ENCODE assay signal across 8 cellular contexts in the genomic region with DNA sequence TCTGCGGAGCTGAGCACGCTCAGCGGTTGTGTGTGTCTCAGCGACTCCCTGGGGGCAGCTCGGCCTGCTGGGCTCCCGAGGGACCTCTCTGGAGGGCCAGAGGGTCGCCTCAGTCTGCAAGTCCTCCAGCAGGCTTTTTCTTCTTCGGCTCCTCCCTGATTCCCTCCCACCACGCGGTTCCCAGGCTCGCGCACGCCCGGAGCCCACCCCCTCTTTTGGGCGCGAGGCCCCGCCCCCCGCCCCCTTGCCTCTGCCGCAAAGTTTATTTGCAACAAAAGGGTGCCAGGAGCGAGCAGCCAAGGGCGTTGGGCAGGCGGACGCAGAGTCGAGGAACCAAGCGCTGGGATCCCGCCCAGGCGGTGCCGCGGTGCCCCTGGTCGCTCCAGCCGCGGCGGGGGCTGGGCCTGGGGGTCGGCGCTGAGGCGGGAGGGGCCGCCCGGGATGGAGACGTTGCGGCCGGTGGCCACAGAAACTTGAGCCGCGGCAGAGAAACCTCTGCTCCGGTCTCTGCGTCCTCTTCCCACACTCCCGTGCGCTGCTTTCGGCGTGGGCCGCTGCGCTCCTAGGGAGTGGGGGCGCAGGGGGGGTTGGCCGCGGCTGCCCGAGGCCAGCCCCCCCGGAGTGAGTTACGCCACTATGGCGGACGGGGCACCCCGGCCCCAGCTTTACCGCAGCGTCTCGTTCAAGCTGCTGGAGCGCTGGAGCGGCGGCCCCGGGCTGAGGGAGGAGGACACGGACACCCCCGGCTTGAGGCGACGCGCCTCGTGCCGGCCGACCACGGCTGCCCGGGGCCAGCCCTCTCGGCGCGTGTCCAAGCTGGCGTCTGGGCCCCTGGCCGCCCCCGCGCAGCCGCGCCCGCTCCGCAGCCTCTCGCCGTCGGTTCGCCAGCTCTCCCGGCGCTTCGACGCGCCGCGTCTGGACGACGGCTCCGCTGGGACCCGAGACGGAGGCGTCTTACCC. TPM values are rescaled to one million over a fixed set of nuclear protein-coding genes. Genes with fewer than 3 reads are reported as not detected.
DNase-seq lines count a peak whose midpoint lies in the region; ATAC-seq and TF ChIP-seq lines count a peak whose summit lies in the region.

A gene with protein sequence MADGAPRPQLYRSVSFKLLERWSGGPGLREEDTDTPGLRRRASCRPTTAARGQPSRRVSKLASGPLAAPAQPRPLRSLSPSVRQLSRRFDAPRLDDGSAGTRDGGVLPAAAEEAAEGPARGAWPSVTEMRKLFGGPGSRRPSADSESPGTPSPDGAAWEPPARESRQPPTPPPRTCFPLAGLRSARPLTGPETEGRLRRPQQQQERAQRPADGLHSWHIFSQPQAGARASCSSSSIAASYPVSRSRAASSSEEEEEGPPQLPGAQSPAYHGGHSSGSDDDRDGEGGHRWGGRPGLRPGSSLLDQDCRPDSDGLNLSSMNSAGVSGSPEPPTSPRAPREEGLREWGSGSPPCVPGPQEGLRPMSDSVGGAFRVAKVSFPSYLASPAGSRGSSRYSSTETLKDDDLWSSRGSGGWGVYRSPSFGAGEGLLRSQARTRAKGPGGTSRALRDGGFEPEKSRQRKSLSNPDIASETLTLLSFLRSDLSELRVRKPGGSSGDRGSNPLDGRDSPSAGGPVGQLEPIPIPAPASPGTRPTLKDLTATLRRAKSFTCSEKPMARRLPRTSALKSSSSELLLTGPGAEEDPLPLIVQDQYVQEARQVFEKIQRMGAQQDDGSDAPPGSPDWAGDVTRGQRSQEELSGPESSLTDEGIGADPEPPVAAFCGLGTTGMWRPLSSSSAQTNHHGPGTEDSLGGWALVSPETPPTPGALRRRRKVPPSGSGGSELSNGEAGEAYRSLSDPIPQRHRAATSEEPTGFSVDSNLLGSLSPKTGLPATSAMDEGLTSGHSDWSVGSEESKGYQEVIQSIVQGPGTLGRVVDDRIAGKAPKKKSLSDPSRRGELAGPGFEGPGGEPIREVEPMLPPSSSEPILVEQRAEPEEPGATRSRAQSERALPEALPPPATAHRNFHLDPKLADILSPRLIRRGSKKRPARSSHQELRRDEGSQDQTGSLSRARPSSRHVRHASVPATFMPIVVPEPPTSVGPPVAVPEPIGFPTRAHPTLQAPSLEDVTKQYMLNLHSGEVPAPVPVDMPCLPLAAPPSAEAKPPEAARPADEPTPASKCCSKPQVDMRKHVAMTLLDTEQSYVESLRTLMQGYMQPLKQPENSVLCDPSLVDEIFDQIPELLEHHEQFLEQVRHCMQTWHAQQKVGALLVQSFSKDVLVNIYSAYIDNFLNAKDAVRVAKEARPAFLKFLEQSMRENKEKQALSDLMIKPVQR (N-terminal part only) (plus strand): TSS at position 274 of the 960 bp plus-strand sequence. CDS start 363 bp downstream, at position 637.

- no peaks in the 10 kb centered on the region for H3K9me3 ChIP-seq in A673 (ENCODE audit: low read depth, low read length, poor library complexity, severe bottlenecking)

- peaks cover 6% of the 10 kb centered on the region for H3K4me1 Mint-ChIP-seq in activated CD8-positive, alpha-beta T cell treated with anti-CD3 and anti-CD28 coated beads for 36 hours (ENCODE audit: low read depth)
- H3K4me1 Mint-ChIP-seq in stimulated activated naive B cell treated with anti-CD40 and anti-IgM and Interleukin-4, amounts not matched to agents 10 μg/mL and 1 μg/mL and 100 μg/mL, for 72 hours = peaks cover 38 to 54% of the 10 kb centered on the region in 2 donors

- H3K27me3 Mint-ChIP-seq in activated CD8-positive, alpha-beta T cell treated with anti-CD3 and anti-CD28 coated beads for 36 hours = peaks cover 14% of the 10 kb centered on the region
- peaks cover 7 to 12% of the 10 kb centered on the region in 2 donors for H3K27me3 Mint-ChIP-seq in stimulated activated naive B cell treated with anti-CD40 and anti-IgM and Interleukin-4, amounts not matched to agents 10 μg/mL and 1 μg/mL and 100 μg/mL, for 72 hours

- no peaks in the 10 kb centered on the region for H3K36me3 Mint-ChIP-seq in activated CD8-positive, alpha-beta T cell treated with anti-CD3 and anti-CD28 coated beads for 36 hours (ENCODE audit: low read depth)
- peaks cover 13 to 32% of the 10 kb centered on the region in 2 donors for H3K36me3 Mint-ChIP-seq in stimulated activated naive B cell treated with anti-CD40 and anti-IgM and Interleukin-4, amounts not matched to agents 10 μg/mL and 1 μg/mL and 100 μg/mL, for 72 hours

- H3K4me3 ChIP-seq in A673 (ENCODE audit: low read depth, low read length, poor library complexity, severe bottlenecking) = peak within 1 kb of the TSS; percentile 72

- TF ChIP-seq CTCF in A673 (conservative IDR thresholded peaks at IDR 0.05; ENCODE audit: low read depth, low read length) = no peak
- TF ChIP-seq CTCF in activated CD8-positive, alpha-beta T cell treated with anti-CD3 and anti-CD28 coated beads for 36 hours (IDR thresholded peaks at IDR 0.05) = no peak

- CTCF ChIA-PET in A673 (lab: Charles Lee) = interaction anchor here (0.6 to 2.6 kb wide), 12 partner anchors 9 to 157 kb away, joined by 3 to 60 read pairs (median 7); no protein-coding TSS in a partner anchor
- CTCF ChIA-PET in activated CD8-positive, alpha-beta T cell treated with anti-CD3 and anti-CD28 coated beads for 36 hours (lab: Charles Lee) = interaction anchor here (0.6 to 6.6 kb wide), 22 partner anchors 8 to 448 kb away, joined by 3 to 123 read pairs (median 4); no protein-coding TSS in a partner anchor

- H3K4me3 Mint-ChIP-seq in activated CD8-positive, alpha-beta T cell treated with anti-CD3 and anti-CD28 coated beads for 36 hours = peak within 1 kb of the TSS; percentile 78
- H3K4me3 Mint-ChIP-seq in stimulated activated naive B cell treated with anti-CD40 and anti-IgM and Interleukin-4, amounts not matched to agents 10 μg/mL and 1 μg/mL and 100 μg/mL, for 72 hours = peak within 1 kb of the TSS; percentile 89 to 93

- POLR2A ChIA-PET in A673 (lab: Charles Lee; ENCODE audit: low non-redundant PET) = no interaction called here
- POLR2A ChIA-PET in activated CD8-positive, alpha-beta T cell treated with anti-CD3 and anti-CD28 coated beads for 36 hours (lab: Charles Lee) = interaction anchor here (1.1 to 1.4 kb wide), 4 partner anchors 13 to 27 kb away, joined by 3 read pairs; no protein-coding TSS in a partner anchor

- no peaks in the 10 kb centered on the region for H3K36me3 ChIP-seq in A673 (ENCODE audit: insufficient read depth, low read length, poor library complexity, severe bottlenecking)

- H3K27ac Mint-ChIP-seq in activated CD8-positive, alpha-beta T cell treated with anti-CD3 and anti-CD28 coated beads for 36 hours = no peak within 1 kb of the TSS
- H3K27ac Mint-ChIP-seq in stimulated activated naive B cell treated with anti-CD40 and anti-IgM and Interleukin-4, amounts not matched to agents 10 μg/mL and 1 μg/mL and 100 μg/mL, for 72 hours = peak within 1 kb of the TSS; percentile 87

- BruUV-seq in A673 (replicated peaks; lab: Mats Ljungman, UMichigan) = TSS peak; percentile 44

- ATAC-seq in GM18511 (IDR thresholded peaks at IDR 0.05; ENCODE audit: unreplicated experiment) (peak; percentile 35), HG03045 (IDR thresholded peaks at IDR 0.05; ENCODE audit: unreplicated experiment) (peak; percentile 33)
- ATAC-seq in activated CD8-positive, alpha-beta T cell treated with anti-CD3 and anti-CD28 coated beads for 36 hours = peak; percentile 40
- peak; percentile 12 to 52 for ATAC-seq in stimulated activated naive B cell treated with anti-CD40 and anti-IgM and Interleukin-4, amounts not matched to agents 10 μg/mL and 1 μg/mL and 100 μg/mL, for 72 hours (replicated peaks)

- DNase-seq in A673 (ENCODE audit: low spot score) = peak; percentile 94
- DNase-seq in NCI-H345 (lab: John Stamatoyannopoulos, UW) = peak; percentile 84
- peak; percentile 61 for DNase-seq in activated CD8-positive, alpha-beta T cell treated with anti-CD3 and anti-CD28 coated beads for 36 hours
- DNase-seq in epidermal melanocyte (ENCODE audit: insufficient read length, low spot score) = peak; percentile 62
- DNase-seq in mesenteric fat pad (ENCODE audit: low spot score) = peak; percentile 92
- no peak for DNase-seq in stimulated activated naive B cell treated with anti-CD40 and anti-IgM and Interleukin-4, amounts not matched to agents 10 μg/mL and 1 μg/mL and 100 μg/mL, for 72 hours

- intact Hi-C loops in A673 (cut with micrococcal nuclease; ENCODE audit: unreplicated experiment) = no loop called here
- intact Hi-C loops in activated CD8-positive, alpha-beta T cell treated with anti-CD3 and anti-CD28 coated beads for 36 hours (cut with micrococcal nuclease) = no loop called here

- no peaks in the 10 kb centered on the region for H3K9me3 Mint-ChIP-seq in activated CD8-positive, alpha-beta T cell treated with anti-CD3 and anti-CD28 coated beads for 36 hours
- H3K9me3 Mint-ChIP-seq in stimulated activated naive B cell treated with anti-CD40 and anti-IgM and Interleukin-4, amounts not matched to agents 10 μg/mL and 1 μg/mL and 100 μg/mL, for 72 hours = no peaks in the 10 kb centered on the region

- H3K27me3 ChIP-seq in A673 (replicated peaks; ENCODE audit: insufficient read depth, low read depth, low read length, poor library complexity) = no peaks in the 10 kb centered on the region

- H3K27ac ChIP-seq in A673 (ENCODE audit: low read depth, low read length, poor library complexity, severe bottlenecking) = peak within 1 kb of the TSS; percentile 83

- peaks cover 28% of the 10 kb centered on the region for H3K4me1 ChIP-seq in A673 (ENCODE audit: insufficient read depth, low read length, poor library complexity, severe bottlenecking)

RNA-seq across cellular contexts. Expression of the gene that starts here (rescaled TPM):
- 24.0 and 32.0 TPM in 2 replicates for total RNA-seq in A673 (2021)
- total RNA-seq in activated CD8-positive, alpha-beta T cell treated with anti-CD3 and anti-CD28 coated beads for 36 hours = under 1 TPM; 0.07 to 0.41 TPM
- 49.8 TPM for total RNA-seq in mesenteric fat pad

Comparison
In these comparisons a context has a peak if more than half of its experiments do, and no peak if none do; other contexts are left out.
1. RNA of the gene that starts here (total RNA-seq): 49.8 TPM in mesenteric fat pad (single experiment) and 24.0 to 32.0 TPM in A673; 0.07 to 0.41 TPM in activated CD8-positive, alpha-beta T cell treated with anti-CD3 and anti-CD28 coated beads for 36 hours; every median in the first group is over 10 times any median in the second.
2. Peak in DNase-seq and ATAC-seq in activated CD8-positive, alpha-beta T cell treated with anti-CD3 and anti-CD28 coated beads for 36 hours; RNA of the gene not detected or under 1 TPM.
3. Peak in every context shown above with its lines, with median percentiles within 50 percentile points of each other: ATAC-seq.